29 cellular contexts compared by ENCODE assay signal in genomic region chr5:9375756-9376155, GRCh38.
"Had no signal": no experiment of that assay in that cellular context is flagged by ENCODE, and none has a peak within 500 bp of the region (broad histone marks: within the 10 kb centered on the region; RNA-seq: fewer than 3 reads in every experiment).

No MANE protein-coding gene starts in this region.

- H3K79me2 ChIP-seq: hepatocyte had no signal

- H3K9me3 Mint-ChIP-seq: nephron, neural progenitor cell had no signal

- H3K27me3 Mint-ChIP-seq: naive thymus-derived CD4-positive, alpha-beta T cell; stimulated activated naive CD8-positive, alpha-beta T cell treated with anti-CD3 and anti-CD28 coated beads, Interleukin-15, Interleukin-2, amounts not matched to agents 100 ng/mL and 50 ng/mL, for 24 hours had no signal

- H3K27me3 ChIP-seq: hepatocyte, neural progenitor cell, neutrophil, ovary, suprapubic skin, tibial artery, uterus had no signal

- H3K36me3 ChIP-seq: left ventricle myocardium inferior, neural progenitor cell, neutrophil, ovary, prostate gland, suprapubic skin, thoracic aorta, tibial artery, uterus had no signal

- DNase-seq: islet precursor cell; left ventricle myocardium inferior; mesendoderm; naive thymus-derived CD4-positive, alpha-beta T cell; occipital lobe; ovary; retina; right cardiac atrium; stimulated activated CD4-positive, alpha-beta T cell treated with anti-CD3 and anti-CD28 coated beads, Interleukin-12 subunit alpha, Interleukin-12 subunit beta, amount 100 ng/mL, for 4 hours; stimulated activated CD4-positive, alpha-beta T cell treated with anti-CD3 and anti-CD28 coated beads, Interleukin-15, amount 100 ng/mL, for 24 hours; stimulated activated CD4-positive, alpha-beta T cell treated with anti-CD3 and anti-CD28 coated beads, Interleukin-2, amount 100 ng/mL, for 24 hours; stimulated activated CD4-positive, alpha-beta T cell treated with anti-CD3 and anti-CD28 coated beads, Interleukin-4, amount 100 ng/mL, for 1 hour; stimulated activated naive CD4-positive, alpha-beta T cell; tibial artery; trophoblast cell; uterus had no signal

- H3K4me3 Mint-ChIP-seq: mesothelial cell of epicardium; naive thymus-derived CD4-positive, alpha-beta T cell; nephron; neural progenitor cell; stimulated activated effector memory CD8-positive, alpha-beta T cell treated with anti-CD3 and anti-CD28 coated beads, Interleukin-12 subunit alpha, Interleukin-12 subunit beta, amount 100 ng/mL, for 72 hours; stimulated activated naive CD8-positive, alpha-beta T cell treated with anti-CD3 and anti-CD28 coated beads, Interleukin-15, Interleukin-2, amounts not matched to agents 100 ng/mL and 50 ng/mL, for 24 hours had no signal

- H3K4me1 ChIP-seq: neural progenitor cell, prostate gland, suprapubic skin, tibial artery, uterus had no signal

- H3K27ac ChIP-seq: hepatocyte, left ventricle myocardium inferior, neural progenitor cell, neutrophil, ovary, prostate gland, skin epidermis, suprapubic skin, thoracic aorta, tibial artery, uterus had no signal

- H3K4me2 ChIP-seq: hepatocyte, neural progenitor cell had no signal

- H3K27ac Mint-ChIP-seq: naive thymus-derived CD4-positive, alpha-beta T cell; neural progenitor cell; stimulated activated effector memory CD8-positive, alpha-beta T cell treated with anti-CD3 and anti-CD28 coated beads, Interleukin-12 subunit alpha, Interleukin-12 subunit beta, amount 100 ng/mL, for 72 hours; stimulated activated naive CD8-positive, alpha-beta T cell treated with anti-CD3 and anti-CD28 coated beads, Interleukin-15, Interleukin-2, amounts not matched to agents 100 ng/mL and 50 ng/mL, for 24 hours had no signal

- H3K9ac ChIP-seq: neural progenitor cell had no signal

- ATAC-seq: naive thymus-derived CD4-positive, alpha-beta T cell; right cardiac atrium; sciatic nerve; stimulated activated effector memory CD8-positive, alpha-beta T cell treated with anti-CD3 and anti-CD28 coated beads, Interleukin-12 subunit alpha, Interleukin-12 subunit beta, amount 100 ng/mL, for 72 hours had no signal

- H3K9me3 ChIP-seq: left ventricle myocardium inferior, neutrophil, ovary, prostate gland, suprapubic skin, thoracic aorta, tibial artery, uterus had no signal

- H3K36me3 Mint-ChIP-seq: naive thymus-derived CD4-positive, alpha-beta T cell; stimulated activated effector memory CD8-positive, alpha-beta T cell treated with anti-CD3 and anti-CD28 coated beads, Interleukin-12 subunit alpha, Interleukin-12 subunit beta, amount 100 ng/mL, for 72 hours had no signal

- H3K4me1 Mint-ChIP-seq: stimulated activated effector memory CD8-positive, alpha-beta T cell treated with anti-CD3 and anti-CD28 coated beads, Interleukin-12 subunit alpha, Interleukin-12 subunit beta, amount 100 ng/mL, for 72 hours had no signal

- H2AFZ ChIP-seq: hepatocyte, neural progenitor cell had no signal

- H3K4me3 ChIP-seq: hepatocyte, left ventricle myocardium inferior, lung, neural progenitor cell, ovary, prostate gland, skin epidermis, suprapubic skin, thoracic aorta, tibial artery, uterus had no signal
